In genomic region chr7:106312099-106312871, GRCh38 we compare ENCODE assay signal across 24 cellular contexts.
"Had no signal": no experiment of that assay in that cellular context is flagged by ENCODE, and none has a peak within 500 bp of the region (broad histone marks: within the 10 kb centered on the region; RNA-seq: fewer than 3 reads in every experiment).

No MANE protein-coding gene starts in this region.

- H3K27ac ChIP-seq: gastroesophageal sphincter, ovary, thoracic aorta, upper lobe of right lung had no signal

- H3K27ac Mint-ChIP-seq: activated T-helper 2 cell treated with anti-CD3 and anti-CD28 coated beads, Interferon-gamma antibody, Interleukin-2, Interleukin-4, amounts not matched to agents 10 μg/mL and 5 μg/mL and 100 μg/mL, durations not matched to agents 14 hours and 24 hours and 36 hours; brain; endodermal cell; immature natural killer cell; memory B cell; naive thymus-derived CD4-positive, alpha-beta T cell; stimulated activated naive B cell treated with anti-CD40 and anti-IgM and Interleukin-4, amounts not matched to agents 10 μg/mL and 1 μg/mL and 100 μg/mL, for 72 hours; T-helper 2 cell treated with Interferon-gamma antibody and Interleukin-4, amounts not matched to agents 5 μg/mL and 100 μg/mL, for 36 hours had no signal

- H3K9me3 ChIP-seq: colonic mucosa, gastroesophageal sphincter, ovary, thoracic aorta, upper lobe of right lung had no signal

- H3K4me1 ChIP-seq: colonic mucosa, gastroesophageal sphincter, upper lobe of right lung had no signal

- ATAC-seq: activated CD8-positive, alpha-beta T cell treated with anti-CD3 and anti-CD28 coated beads for 36 hours; activated naive CD8-positive, alpha-beta T cell treated with anti-CD3 and anti-CD28 coated beads, Interleukin-2, amount 50 U/mL, for 24 hours; gastroesophageal sphincter; heart right ventricle; left ventricle myocardium superior; naive thymus-derived CD4-positive, alpha-beta T cell; sciatic nerve; stimulated activated naive B cell treated with anti-CD40 and anti-IgM and Interleukin-4, amounts not matched to agents 10 μg/mL and 1 μg/mL and 100 μg/mL, for 72 hours; upper lobe of right lung had no signal

- H3K4me1 Mint-ChIP-seq: brain; central memory CD8-positive, alpha-beta T cell; endodermal cell; immature natural killer cell had no signal

- H3K27me3 Mint-ChIP-seq: memory B cell had no signal

- H3K4me3 Mint-ChIP-seq: activated CD8-positive, alpha-beta T cell treated with anti-CD3 and anti-CD28 coated beads for 36 hours; activated naive CD8-positive, alpha-beta T cell treated with anti-CD3 and anti-CD28 coated beads, Interleukin-2, amount 50 U/mL, for 24 hours; brain; central memory CD8-positive, alpha-beta T cell; endodermal cell; immature natural killer cell; memory B cell; naive thymus-derived CD4-positive, alpha-beta T cell; stimulated activated naive B cell treated with anti-CD40 and anti-IgM and Interleukin-4, amounts not matched to agents 10 μg/mL and 1 μg/mL and 100 μg/mL, for 72 hours; T-helper 2 cell treated with Interferon-gamma antibody and Interleukin-4, amounts not matched to agents 5 μg/mL and 100 μg/mL, for 36 hours had no signal

- H3K27me3 ChIP-seq: colonic mucosa, gastroesophageal sphincter, heart right ventricle, ovary, upper lobe of right lung had no signal

- DNase-seq: activated CD4-positive, alpha-beta T cell treated with anti-CD3 and anti-CD28 coated beads for 48 hours; activated CD4-positive, CD25-positive, alpha-beta regulatory T cell; activated CD8-positive, alpha-beta T cell treated with anti-CD3 and anti-CD28 coated beads for 36 hours; activated naive CD4-positive, alpha-beta T cell treated with Interleukin-2 at 50 U/mL for 16 hours; activated naive CD8-positive, alpha-beta T cell treated with anti-CD3 and anti-CD28 coated beads, Interleukin-2, amount 50 U/mL, for 24 hours; activated T-cell treated with anti-CD3 and anti-CD28 coated beads, Interleukin-2, amount 50 U/mL, for 1 hour; anterior cingulate cortex; colonic mucosa; endodermal cell; heart right ventricle; immature natural killer cell; left ventricle myocardium superior; naive thymus-derived CD4-positive, alpha-beta T cell; ovary; stimulated activated naive B cell treated with anti-CD40 and anti-IgM and Interleukin-4, amounts not matched to agents 10 μg/mL and 1 μg/mL and 100 μg/mL, for 72 hours; upper lobe of right lung had no signal

- H3K9me3 Mint-ChIP-seq: central memory CD8-positive, alpha-beta T cell; memory B cell; T-helper 2 cell treated with Interferon-gamma antibody and Interleukin-4, amounts not matched to agents 5 μg/mL and 100 μg/mL, for 36 hours had no signal

- H3K36me3 Mint-ChIP-seq: brain; immature natural killer cell; memory B cell; stimulated activated naive B cell treated with anti-CD40 and anti-IgM and Interleukin-4, amounts not matched to agents 10 μg/mL and 1 μg/mL and 100 μg/mL, for 72 hours had no signal

- H3K36me3 ChIP-seq: colonic mucosa, gastroesophageal sphincter, heart right ventricle, ovary, thoracic aorta, upper lobe of right lung had no signal

- H3K4me3 ChIP-seq: colonic mucosa, gastroesophageal sphincter, heart right ventricle, ovary, thoracic aorta, upper lobe of right lung had no signal
